22 cellular contexts compared by ENCODE assay signal in the genomic region with DNA sequence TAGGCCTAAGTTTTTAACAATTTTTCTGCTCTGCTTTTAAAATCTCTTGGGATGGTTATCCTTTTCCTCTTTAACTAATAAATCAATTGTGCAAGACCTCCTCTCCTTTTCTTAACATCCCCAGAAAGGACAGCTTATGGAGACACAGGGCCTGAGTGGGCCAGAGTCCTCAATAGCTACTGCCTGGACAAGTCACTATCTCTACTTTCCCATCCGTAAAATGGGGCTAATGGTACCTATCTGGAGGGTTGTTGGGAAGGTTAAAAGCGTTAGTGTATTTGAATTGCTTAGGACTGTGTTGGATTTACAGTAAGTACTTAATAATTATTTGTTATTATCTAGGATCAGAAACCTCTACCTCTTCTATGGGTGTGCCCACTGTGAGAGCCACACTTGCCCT.
"Had no signal": no experiment of that assay in that cellular context is flagged by ENCODE, and none has a peak within 500 bp of the region (broad histone marks: within the 10 kb centered on the region; RNA-seq: fewer than 3 reads in every experiment).

No MANE protein-coding gene starts in this region.

- H3K4me3 ChIP-seq: Peyer's patch had no signal

- H3K4me1 ChIP-seq: Peyer's patch had no signal

- ATAC-seq: activated CD8-positive, alpha-beta T cell treated with anti-CD3 and anti-CD28 coated beads for 36 hours; activated naive CD8-positive, alpha-beta T cell treated with anti-CD3 and anti-CD28 coated beads, Interleukin-2, amount 50 U/mL, for 24 hours had no signal

- H3K27me3 Mint-ChIP-seq: activated CD8-positive, alpha-beta T cell treated with anti-CD3 and anti-CD28 coated beads for 36 hours; activated naive CD8-positive, alpha-beta T cell had no signal

- H3K4me2 ChIP-seq: KMS-11 had no signal

- H3K9me3 Mint-ChIP-seq: activated CD8-positive, alpha-beta T cell treated with anti-CD3 and anti-CD28 coated beads for 36 hours; activated naive CD4-positive, alpha-beta T cell treated with anti-CD3 and anti-CD28 coated beads, Interleukin-2, amount 10 ng/mL, durations not matched to agents 7 days and 5 days; activated naive CD8-positive, alpha-beta T cell treated with anti-CD3 and anti-CD28 coated beads, Interleukin-2, amount 50 U/mL, for 24 hours; brain had no signal

- H3K27me3 ChIP-seq: Peyer's patch had no signal

- H3K4me1 Mint-ChIP-seq: activated naive CD4-positive, alpha-beta T cell treated with anti-CD3 and anti-CD28 coated beads, Interleukin-2, amount 10 ng/mL, durations not matched to agents 7 days and 5 days had no signal

- H3K9ac ChIP-seq: KMS-11 had no signal

- H3K27ac ChIP-seq: KMS-11, WERI-Rb-1 had no signal

- DNase-seq: activated CD4-positive, alpha-beta T cell treated with anti-CD3 and anti-CD28 coated beads, Interleukin-2, amount 10 ng/mL, durations not matched to agents 24 days and 14 days; activated CD4-positive, alpha-beta T cell treated with anti-CD3 and anti-CD28 coated beads, Interleukin-2, amount 50 U/mL, for 4 hours; activated CD4-positive, CD25-positive, alpha-beta regulatory T cell; activated CD8-positive, alpha-beta T cell treated with anti-CD3 and anti-CD28 coated beads for 36 hours; activated effector memory CD4-positive, alpha-beta T cell treated with Interleukin-2 at 50 U/mL for 16 hours; activated naive CD4-positive, alpha-beta T cell treated with anti-CD3 and anti-CD28 coated beads, Interleukin-2, amount 10 ng/mL, durations not matched to agents 7 days and 5 days; activated naive CD8-positive, alpha-beta T cell treated with anti-CD3 and anti-CD28 coated beads, Interleukin-2, amount 50 U/mL, for 24 hours; activated T-cell treated with anti-CD3 and anti-CD28 coated beads, Interleukin-2, amount 50 U/mL, for 48 hours; central memory CD4-positive, alpha-beta T cell; NCI-H146; NCI-H2029 treated with DMSO at 0.1 percent for 48 hours; NCI-H2227 treated with DMSO at 0.1 percent for 48 hours; NCI-H446; NCI-H69; Peyer's patch; RPMI8226; SW 1271; T1000; WERI-Rb-1 had no signal

- H3K9me3 ChIP-seq: Peyer's patch had no signal

- H3K36me3 ChIP-seq: Peyer's patch, WERI-Rb-1 had no signal

- H3K36me3 Mint-ChIP-seq: activated naive CD4-positive, alpha-beta T cell treated with anti-CD3 and anti-CD28 coated beads, Interleukin-2, amount 10 ng/mL, durations not matched to agents 7 days and 5 days; activated naive CD8-positive, alpha-beta T cell had no signal

- H3K4me3 Mint-ChIP-seq: activated CD4-positive, alpha-beta T cell treated with anti-CD3 and anti-CD28 coated beads, Interleukin-2, amount 10 ng/mL, durations not matched to agents 24 days and 14 days; activated CD8-positive, alpha-beta T cell treated with anti-CD3 and anti-CD28 coated beads for 36 hours; activated naive CD4-positive, alpha-beta T cell treated with anti-CD3 and anti-CD28 coated beads, Interleukin-2, amount 10 ng/mL, durations not matched to agents 7 days and 5 days; activated naive CD8-positive, alpha-beta T cell; activated naive CD8-positive, alpha-beta T cell treated with anti-CD3 and anti-CD28 coated beads, Interleukin-2, amount 50 U/mL, for 24 hours; brain had no signal

- H3K27ac Mint-ChIP-seq: activated CD4-positive, alpha-beta T cell treated with anti-CD3 and anti-CD28 coated beads, Interleukin-2, amount 10 ng/mL, durations not matched to agents 24 days and 14 days; activated CD8-positive, alpha-beta T cell treated with anti-CD3 and anti-CD28 coated beads for 36 hours; activated naive CD4-positive, alpha-beta T cell treated with anti-CD3 and anti-CD28 coated beads, Interleukin-2, amount 10 ng/mL, durations not matched to agents 7 days and 5 days; activated naive CD8-positive, alpha-beta T cell; activated naive CD8-positive, alpha-beta T cell treated with anti-CD3 and anti-CD28 coated beads, Interleukin-2, amount 50 U/mL, for 24 hours had no signal
